7 cellular contexts compared by ENCODE assay signal in genomic region chr2:241969182-241969581, GRCh38.
A peak's percentile ranks its signal among the peaks of the same experiment; 100 is the strongest.
DNase-seq lines count a peak whose midpoint lies in the region; ATAC-seq, FAIRE-seq and TF ChIP-seq lines count a peak whose summit lies in the region.
"Not testable (repeated sequence)": the region's sequence is repeated elsewhere in the genome, so short reads cannot be mapped to it uniquely, and the experiment has no call there.

No MANE protein-coding gene starts in this region.

- not testable (repeated sequence) for H3K4me3 Mint-ChIP-seq in stimulated activated memory B cell treated with anti-CD40 and anti-IgM and Interleukin-4, amounts not matched to agents 10 μg/mL and 1 μg/mL and 100 μg/mL, for 72 hours

- not testable (repeated sequence) for H3K4me1 ChIP-seq in HEK293 (ENCODE audit: control insufficient read depth, insufficient read depth, low read length)
- H3K4me1 ChIP-seq in HepG2 (ENCODE audit: insufficient read depth, low read length) (peaks cover 14% of the 10 kb centered on the region), sigmoid colon (peaks cover 0 to 10% (median 9%) of the 10 kb centered on the region in 4 donors)

- peaks cover 5 to 25% of the 10 kb centered on the region in 2 experiments; a peak in 4 of 5 replicates for H3K27me3 ChIP-seq in HepG2 (ENCODE audit: control insufficient read depth in 1 of 2, insufficient read depth in 2 of 2, low read length in 2 of 2)
- not testable (repeated sequence) for H3K27me3 ChIP-seq in neural cell (ENCODE audit: insufficient read depth, low read depth, low read length); sigmoid colon

- peak; percentile 5 for DNase-seq in activated effector memory CD4-positive, alpha-beta T cell treated with anti-CD3 and anti-CD28 coated beads, Interleukin-2, amount 50 U/mL, for 16 hours
- DNase-seq in HepG2 (ENCODE audit: low spot score): not testable (repeated sequence)
- peak; percentile 12 for DNase-seq in posterior vena cava (ENCODE audit: low spot score)
- DNase-seq in sigmoid colon: peak; percentile 7

- CTCF ChIA-PET in HEK293 (lab: Yijun Ruan, JAX); HepG2 (lab: Yijun Ruan, JAX; ENCODE audit: low intra/inter-chr PET ratio, low total read pairs): not testable (repeated sequence)

- H2AFZ ChIP-seq in HepG2 (ENCODE audit: low read length); neural cell (ENCODE audit: low read depth, low read length): not testable (repeated sequence)

- in situ Hi-C loops in HepG2 (cut with HindIII; ENCODE audit: extremely low pct_ligation_motif_present, low pct_unique_long_range_greater_than_20kb): not testable (repeated sequence)

- H3K4me3 ChIP-seq in HEK293 (ENCODE audit: low read depth, low read length); HepG2 (replicated peaks in 1 of 3; ENCODE audit: insufficient read depth in 1 of 3, low read depth in 2 of 3, low read length in 3 of 3); neural cell (ENCODE audit: low read length); sigmoid colon: not testable (repeated sequence)

- peak overlapping the region; percentile 4 for H3K27ac Mint-ChIP-seq in stimulated activated memory B cell treated with anti-CD40 and anti-IgM and Interleukin-4, amounts not matched to agents 10 μg/mL and 1 μg/mL and 100 μg/mL, for 72 hours

- not testable (repeated sequence) for FAIRE-seq in HepG2 (lab: Jason Lieb, UNC)

- ATAC-seq in HepG2; stimulated activated memory B cell treated with anti-CD40 and anti-IgM and Interleukin-4, amounts not matched to agents 10 μg/mL and 1 μg/mL and 100 μg/mL, for 72 hours: not testable (repeated sequence)

- not testable (repeated sequence) for H3K27ac ChIP-seq in HEK293 (ENCODE audit: extremely low read depth, low read depth, low read length); HepG2 (ENCODE audit: extremely low read length, insufficient read depth, low read length); sigmoid colon
- peak overlapping the region; percentile 68 for H3K27ac ChIP-seq in neural cell (ENCODE audit: low read length)

- not testable (repeated sequence) for H3K36me3 ChIP-seq in HEK293 (ENCODE audit: control insufficient read depth in 2 of 2, insufficient read depth in 1 of 2, low read length in 2 of 2); HepG2 (replicated peaks in 1 of 2; ENCODE audit: control insufficient read depth in 1 of 2, insufficient read depth in 2 of 2, low read length in 2 of 2); neural cell (ENCODE audit: insufficient read depth, low read length); sigmoid colon

- WGBS in HepG2 (ENCODE audit: low lambda C conversion rate): 62% methylated on average over 6 of the region's 6 CpGs
- 98 to 99% methylated on average over 6 of the region's 6 CpGs for WGBS in sigmoid colon, 2 donors

- intact Hi-C loops in HepG2 (cut with micrococcal nuclease; ENCODE audit: unreplicated experiment); posterior vena cava (cut with DNase I); sigmoid colon (cut with DNase I): not testable (repeated sequence)

- H3K4me1 Mint-ChIP-seq in stimulated activated memory B cell treated with anti-CD40 and anti-IgM and Interleukin-4, amounts not matched to agents 10 μg/mL and 1 μg/mL and 100 μg/mL, for 72 hours: peaks cover 47% of the 10 kb centered on the region

- not testable (repeated sequence) for TF ChIP-seq CTCF in HEK293 (tag by site-specific recombination; IDR thresholded peaks at IDR 0.05); HepG2 (CRISPR knock-in tag; IDR thresholded peaks at IDR 0.05); neural cell (IDR thresholded peaks at IDR 0.05; ENCODE audit: poor library complexity, severe bottlenecking); sigmoid colon (IDR thresholded peaks at IDR 0.05)

- BruUV-seq in HepG2 (replicated peaks; lab: Mats Ljungman, UMichigan): not testable (repeated sequence)

- not testable (repeated sequence) for H3K9ac ChIP-seq in HepG2 (ENCODE audit: insufficient read depth, low read depth, low read length)
- H3K9ac ChIP-seq in neural cell (ENCODE audit: low read length): peak overlapping the region; percentile 26

- H3K27me3 Mint-ChIP-seq in stimulated activated memory B cell treated with anti-CD40 and anti-IgM and Interleukin-4, amounts not matched to agents 10 μg/mL and 1 μg/mL and 100 μg/mL, for 72 hours: not testable (repeated sequence)

- H3K36me3 Mint-ChIP-seq in stimulated activated memory B cell treated with anti-CD40 and anti-IgM and Interleukin-4, amounts not matched to agents 10 μg/mL and 1 μg/mL and 100 μg/mL, for 72 hours: peaks cover 64% of the 10 kb centered on the region

- POLR2A ChIA-PET in HEK293 (lab: Yijun Ruan, JAX); HepG2 (lab: Yijun Ruan, JAX): not testable (repeated sequence)

- H3K9me3 ChIP-seq in HEK293 (ENCODE audit: control insufficient read depth, insufficient read depth, low read depth, low read length); HepG2 (ENCODE audit: low read length); neural cell (ENCODE audit: low read length); sigmoid colon: not testable (repeated sequence)

- peaks cover 14% of the 10 kb centered on the region for H3K9me3 Mint-ChIP-seq in stimulated activated memory B cell treated with anti-CD40 and anti-IgM and Interleukin-4, amounts not matched to agents 10 μg/mL and 1 μg/mL and 100 μg/mL, for 72 hours

- H4K20me1 ChIP-seq in HepG2 (ENCODE audit: insufficient read depth, low read length); neural cell (ENCODE audit: insufficient read depth): not testable (repeated sequence)

- not testable (repeated sequence) for H3F3A ChIP-seq in neural cell (ENCODE audit: insufficient read depth, low read length, poor library complexity, severe bottlenecking)

- TF ChIP-seq EP300 in HepG2 (IDR thresholded peaks at IDR 0.05; ENCODE audit: low read depth in 2 of 2, low read length in 2 of 2); HepG2 (CRISPR knock-in tag; IDR thresholded peaks at IDR 0.05; ENCODE audit: borderline replicate concordance); neural cell (conservative IDR thresholded peaks at IDR 0.05; ENCODE audit: poor library complexity, severe bottlenecking); sigmoid colon (IDR thresholded peaks at IDR 0.05): not testable (repeated sequence)

- H3K4me2 ChIP-seq in HepG2 (ENCODE audit: low read depth, low read length); neural cell (ENCODE audit: low read length): not testable (repeated sequence)

- not testable (repeated sequence) for TF ChIP-seq POLR2A in HepG2 (IDR thresholded peaks at IDR 0.05; ENCODE audit: insufficient read depth in 1 of 2, low read depth in 2 of 2, low read length in 2 of 2); sigmoid colon (IDR thresholded peaks at IDR 0.05)

- TF ChIP-seq RAD21 in HepG2 (CRISPR knock-in tag; IDR thresholded peaks at IDR 0.05); neural cell (conservative IDR thresholded peaks at IDR 0.05): not testable (repeated sequence)

- H3K79me2 ChIP-seq in HepG2 (ENCODE audit: insufficient read depth, low read length); neural cell (replicated peaks; ENCODE audit: insufficient read depth, low read length): not testable (repeated sequence)

- not testable (repeated sequence) for H3K9me2 ChIP-seq in neural cell (ENCODE audit: insufficient read depth, low read length)

TF ChIP-seq in HEK293, 187 proteins besides CTCF, POLR2A, EP300 and RAD21:
- TF ChIP-seq, protein P1, sequence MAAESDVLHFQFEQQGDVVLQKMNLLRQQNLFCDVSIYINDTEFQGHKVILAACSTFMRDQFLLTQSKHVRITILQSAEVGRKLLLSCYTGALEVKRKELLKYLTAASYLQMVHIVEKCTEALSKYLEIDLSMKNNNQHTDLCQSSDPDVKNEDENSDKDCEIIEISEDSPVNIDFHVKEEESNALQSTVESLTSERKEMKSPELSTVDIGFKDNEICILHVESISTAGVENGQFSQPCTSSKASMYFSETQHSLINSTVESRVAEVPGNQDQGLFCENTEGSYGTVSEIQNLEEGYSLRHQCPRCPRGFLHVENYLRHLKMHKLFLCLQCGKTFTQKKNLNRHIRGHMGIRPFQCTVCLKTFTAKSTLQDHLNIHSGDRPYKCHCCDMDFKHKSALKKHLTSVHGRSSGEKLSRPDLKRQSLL (tag by site-specific recombination; IDR thresholded peaks at IDR 0.05): peak; percentile 94; the same call in 1 of the 2 replicates

TF ChIP-seq in HepG2, 621 proteins besides CTCF, POLR2A, EP300 and RAD21:
- peak; percentile 86; the same call in 1 of the 2 replicates for TF ChIP-seq CREB1 (IDR thresholded peaks at IDR 0.05)
- TF ChIP-seq CREB1 (CRISPR knock-in tag; IDR thresholded peaks at IDR 0.05): not testable (repeated sequence)
